ENCODE assay signal across 19 cellular contexts in the genomic region with DNA sequence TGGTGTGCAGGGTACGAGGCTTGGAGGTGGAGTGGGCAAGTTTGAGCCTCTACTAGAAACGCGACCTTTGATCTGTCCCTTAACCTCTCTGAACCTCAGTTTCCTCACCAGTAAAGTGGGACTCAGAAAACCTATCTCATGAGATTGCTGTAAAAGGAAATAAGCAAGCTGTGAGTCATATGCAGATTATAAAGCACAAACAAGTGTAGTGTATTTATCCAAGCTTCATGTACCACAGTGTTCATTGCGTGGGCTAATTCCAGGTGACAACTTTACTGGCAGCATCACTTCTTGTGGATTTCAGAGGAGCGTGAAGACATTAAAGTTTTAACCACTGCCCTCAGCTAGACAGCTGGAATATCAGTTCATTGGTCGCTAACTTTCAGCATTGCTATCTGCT. TPM values are rescaled to one million over a fixed set of nuclear protein-coding genes. Genes with fewer than 3 reads are reported as not detected.
DNase-seq lines count a peak whose midpoint lies in the region; ATAC-seq, FAIRE-seq and TF ChIP-seq lines count a peak whose summit lies in the region.
"Had no signal": no experiment of that assay in that cellular context is flagged by ENCODE, and none has a peak within 500 bp of the region (broad histone marks: within the 10 kb centered on the region; RNA-seq: fewer than 3 reads in every experiment).

No MANE protein-coding gene starts in this region.

- H3K27ac ChIP-seq in ACC112 (ENCODE audit: low read depth, low read length) (peak overlapping the region; percentile 26), foreskin keratinocyte (peak overlapping the region; percentile 42)
- H3K27ac ChIP-seq: C4-2B, PC-9 had no signal

- H3K36me3 Mint-ChIP-seq in activated naive CD4-positive, alpha-beta T cell treated with anti-CD3 and anti-CD28 coated beads, Interleukin-2, amount 50 U/mL, for 72 hours: no peaks in the 10 kb centered on the region

- H3K9me3 Mint-ChIP-seq in activated naive CD4-positive, alpha-beta T cell treated with anti-CD3 and anti-CD28 coated beads, Interleukin-2, amount 50 U/mL, for 72 hours: no peaks in the 10 kb centered on the region
- H3K9me3 Mint-ChIP-seq: H9 had no signal

- no peak overlapping the region for H2AFZ ChIP-seq in ACC112 (ENCODE audit: low read length, unreplicated experiment)
- H2AFZ ChIP-seq: PC-9 had no signal

- ATAC-seq in foreskin keratinocyte (peak; percentile 18), HG03095 (IDR thresholded peaks at IDR 0.05; ENCODE audit: unreplicated experiment) (no peak)
- ATAC-seq in activated naive CD4-positive, alpha-beta T cell treated with anti-CD3 and anti-CD28 coated beads, Interleukin-2, amount 50 U/mL, for 72 hours: no peak
- ATAC-seq: GM12878, Right ventricle myocardium inferior had no signal

- no peak overlapping the region for H3K27ac Mint-ChIP-seq in activated naive CD4-positive, alpha-beta T cell treated with anti-CD3 and anti-CD28 coated beads, Interleukin-2, amount 50 U/mL, for 72 hours
- H3K27ac Mint-ChIP-seq: H9 had no signal

- no peaks in the 10 kb centered on the region for H3K36me3 ChIP-seq in ACC112 (ENCODE audit: insufficient read depth, low read length)
- no peaks in the 10 kb centered on the region for H3K36me3 ChIP-seq in bronchial epithelial cell (ENCODE audit: control insufficient read depth, insufficient read depth, low read length)

- FAIRE-seq in bronchial epithelial cell (lab: Jason Lieb, UNC): no peak
- FAIRE-seq: A204.1, GM12878, HTR-8/SVneo had no signal

- H3K4me3 ChIP-seq in ACC112 (ENCODE audit: low read depth, low read length): no peak overlapping the region
- no peak overlapping the region for H3K4me3 ChIP-seq in bronchial epithelial cell (ENCODE audit: low read depth, low read length)
- H3K4me3 ChIP-seq: GM12878, PC-9 had no signal

- DNase-seq in LoVo (ENCODE audit: low spot score) (peak; percentile 15), bronchial epithelial cell (ENCODE audit: low read depth) (peak; percentile 63), foreskin keratinocyte (no peak), HPDE6-E6E7 (ENCODE audit: extremely low spot score) (no peak), pons (ENCODE audit: low spot score) (no peak)
- no peak for DNase-seq in activated naive CD4-positive, alpha-beta T cell treated with anti-CD3 and anti-CD28 coated beads, Interleukin-2, amount 50 U/mL, for 72 hours (ENCODE audit: low spot score in 2 of 2)
- DNase-seq: COR-L47, DMS153, H9, NCI-H1092, NCI-H1694 treated with DMSO at 0.1 percent for 48 hours, PC-9 had no signal

- H3K27me3 ChIP-seq in ACC112 (ENCODE audit: insufficient read depth, low read length) (no peaks in the 10 kb centered on the region), bronchial epithelial cell (ENCODE audit: control insufficient read depth, insufficient read depth, low read length) (no peaks in the 10 kb centered on the region), foreskin keratinocyte (no peaks in the 10 kb centered on the region)

- no peak for TF ChIP-seq CTCF in bronchial epithelial cell (IDR thresholded peaks at IDR 0.05; ENCODE audit: insufficient read depth, low read length, severe bottlenecking)
- no peak for TF ChIP-seq CTCF in foreskin keratinocyte (conservative IDR thresholded peaks at IDR 0.05)

- H3K79me2 ChIP-seq in ACC112 (ENCODE audit: control insufficient read depth, insufficient read depth, low read length, unreplicated experiment): no peaks in the 10 kb centered on the region

- H3K4me1 ChIP-seq in ACC112 (ENCODE audit: control insufficient read depth, insufficient read depth, low read length, unreplicated experiment): peaks cover 20% of the 10 kb centered on the region
- H3K4me1 ChIP-seq in foreskin keratinocyte: peaks cover 23% of the 10 kb centered on the region

RNA-seq across cellular contexts. Expression of a gene that starts 44.4 kb away (rescaled TPM):
- total RNA-seq in bronchial epithelial cell: 3.7 and 5.5 TPM in 2 replicates
- total RNA-seq in foreskin keratinocyte: 6.7 and 7.7 TPM in 2 replicates
- polyA plus RNA-seq in foreskin keratinocyte: 2.1 TPM in 2 replicates
- total RNA-seq in activated naive CD4-positive, alpha-beta T cell treated with anti-CD3 and anti-CD28 coated beads, Interleukin-2, amount 50 U/mL, for 72 hours: under 1 TPM; 0.09 to 0.70 TPM

Comparison
In these comparisons a context has a peak if more than half of its experiments do, and no peak if none do; other contexts are left out.
1. DNase-seq: peak in LoVo (single experiment) and bronchial epithelial cell (single experiment); none in foreskin keratinocyte (0 of 2), HPDE6-E6E7 (single experiment), activated naive CD4-positive, alpha-beta T cell treated with anti-CD3 and anti-CD28 coated beads, Interleukin-2, amount 50 U/mL, for 72 hours (0 of 2) and pons (single experiment).